In genomic region chr3:34107669-34108068, GRCh38 we compare ENCODE assay signal across 13 cellular contexts.
DNase-seq lines count a peak whose midpoint lies in the region; ATAC-seq and FAIRE-seq lines count a peak whose summit lies in the region.
"Had no signal": no experiment of that assay in that cellular context is flagged by ENCODE, and none has a peak within 500 bp of the region (broad histone marks: within the 10 kb centered on the region; RNA-seq: fewer than 3 reads in every experiment).

No MANE protein-coding gene starts in this region.

- no peaks in the 10 kb centered on the region for H3K4me1 ChIP-seq in small intestine (ENCODE audit: control insufficient read depth in 2 of 2, insufficient read depth in 1 of 2, low read depth in 1 of 2, low read length in 1 of 2)
- H3K4me1 ChIP-seq: thyroid gland had no signal

- ATAC-seq in GM21723 (IDR thresholded peaks at IDR 0.05; ENCODE audit: unreplicated experiment) (peak; percentile 69), HG03196 (IDR thresholded peaks at IDR 0.05; ENCODE audit: unreplicated experiment) (peak; percentile 49), HG03439 (IDR thresholded peaks at IDR 0.05; ENCODE audit: unreplicated experiment) (no peak)

- H3K4me3 ChIP-seq in small intestine (ENCODE audit: low read depth in 1 of 2, low read length in 2 of 2) = no peak overlapping the region
- H3K4me3 ChIP-seq: thyroid gland had no signal

- no peaks in the 10 kb centered on the region for H3K27me3 ChIP-seq in small intestine (ENCODE audit: control insufficient read depth in 2 of 2, insufficient read depth in 2 of 2, low read length in 2 of 2)
- H3K27me3 ChIP-seq: thyroid gland had no signal

- no peaks in the 10 kb centered on the region for H3K36me3 ChIP-seq in small intestine (ENCODE audit: control insufficient read depth in 2 of 2, insufficient read depth in 2 of 2, low read length in 2 of 2)
- H3K36me3 ChIP-seq: thyroid gland had no signal

- peak; percentile 14 for DNase-seq in NCI-H2171 treated with DMSO at 0.1 percent for 48 hours (lab: John Stamatoyannopoulos, UW)
- no peak for DNase-seq in NCI-H2171 (lab: John Stamatoyannopoulos, UW)
- DNase-seq in small intestine = no peak
- DNase-seq in activated effector memory CD4-positive, alpha-beta T cell treated with anti-CD3 and anti-CD28 coated beads, Interleukin-2, amount 50 U/mL, for 16 hours = no peak
- DNase-seq in NK-92 (lab: John Stamatoyannopoulos, UW; ENCODE audit: unreplicated experiment) = no peak
- DNase-seq: 8988T, NCI-H2029, retina, Right ventricle myocardium superior, thyroid gland had no signal

- 58 to 64% (median 59%) methylated on average over 4 of the region's 4 CpGs for WGBS in small intestine, 3 donors

- H3K27ac ChIP-seq in small intestine (ENCODE audit: low read depth in 1 of 2, low read length in 1 of 2) = no peak overlapping the region
- H3K27ac ChIP-seq: thyroid gland had no signal

- FAIRE-seq in small intestine (lab: Jason Lieb, UNC) = no peak

- no peaks in the 10 kb centered on the region for H3K9me3 ChIP-seq in small intestine (ENCODE audit: control insufficient read depth, low read depth)
- H3K9me3 ChIP-seq: thyroid gland had no signal
